ENCODE assay signal across 1 cellular context in the genomic region with DNA sequence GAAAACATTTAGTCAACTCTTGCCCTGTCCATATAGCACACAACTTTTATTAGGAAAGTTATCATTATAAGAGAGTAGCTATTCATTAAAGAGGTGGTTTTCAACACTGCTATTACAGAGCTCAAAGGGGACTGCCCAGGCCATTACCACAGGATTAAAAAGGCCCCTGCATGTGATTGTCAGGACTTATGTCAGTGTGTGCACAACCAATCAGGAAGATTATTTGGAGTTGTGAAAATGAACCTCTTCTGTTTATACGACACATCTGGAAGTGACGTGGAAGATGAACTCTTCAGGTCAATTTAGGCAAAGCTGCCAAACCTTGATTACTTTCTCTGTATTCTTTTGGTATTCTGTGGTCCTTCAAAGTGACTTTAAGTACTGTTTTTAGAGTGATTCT.
A peak's percentile ranks its signal among the peaks of the same experiment; 100 is the strongest.
TF ChIP-seq lines count a peak whose summit lies in the region.

No MANE protein-coding gene starts in this region.

TF ChIP-seq in GM12878, 131 proteins besides CTCF, POLR2A, EP300 and RAD21 (continued from another document):
- TF ChIP-seq, protein P1, sequence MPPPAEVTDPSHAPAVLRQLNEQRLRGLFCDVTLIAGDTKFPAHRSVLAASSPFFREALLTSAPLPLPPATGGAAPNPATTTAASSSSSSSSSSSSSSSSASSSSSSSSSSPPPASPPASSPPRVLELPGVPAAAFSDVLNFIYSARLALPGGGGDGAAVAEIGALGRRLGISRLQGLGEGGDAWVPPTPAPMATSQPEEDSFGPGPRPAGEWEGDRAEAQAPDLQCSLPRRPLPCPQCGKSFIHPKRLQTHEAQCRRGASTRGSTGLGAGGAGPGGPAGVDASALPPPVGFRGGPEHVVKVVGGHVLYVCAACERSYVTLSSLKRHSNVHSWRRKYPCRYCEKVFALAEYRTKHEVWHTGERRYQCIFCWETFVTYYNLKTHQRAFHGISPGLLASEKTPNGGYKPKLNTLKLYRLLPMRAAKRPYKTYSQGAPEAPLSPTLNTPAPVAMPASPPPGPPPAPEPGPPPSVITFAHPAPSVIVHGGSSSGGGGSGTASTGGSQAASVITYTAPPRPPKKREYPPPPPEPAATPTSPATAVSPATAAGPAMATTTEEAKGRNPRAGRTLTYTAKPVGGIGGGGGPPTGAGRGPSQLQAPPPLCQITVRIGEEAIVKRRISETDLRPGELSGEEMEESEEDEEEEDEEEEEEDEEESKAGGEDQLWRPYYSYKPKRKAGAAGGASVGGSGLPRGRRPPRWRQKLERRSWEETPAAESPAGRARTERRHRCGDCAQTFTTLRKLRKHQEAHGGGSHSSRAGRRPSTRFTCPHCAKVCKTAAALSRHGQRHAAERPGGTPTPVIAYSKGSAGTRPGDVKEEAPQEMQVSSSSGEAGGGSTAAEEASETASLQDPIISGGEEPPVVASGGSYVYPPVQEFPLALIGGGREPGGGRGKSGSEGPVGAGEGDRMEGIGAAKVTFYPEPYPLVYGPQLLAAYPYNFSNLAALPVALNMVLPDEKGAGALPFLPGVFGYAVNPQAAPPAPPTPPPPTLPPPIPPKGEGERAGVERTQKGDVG (CRISPR knock-in tag; IDR thresholded peaks at IDR 0.05), result no peak
- TF ChIP-seq CREB1 (IDR thresholded peaks at IDR 0.05; ENCODE audit: low read depth), result 0 out of 2 replicates have a peak, but pooled peaks have one; percentile 54
- TF ChIP-seq, protein P2, sequence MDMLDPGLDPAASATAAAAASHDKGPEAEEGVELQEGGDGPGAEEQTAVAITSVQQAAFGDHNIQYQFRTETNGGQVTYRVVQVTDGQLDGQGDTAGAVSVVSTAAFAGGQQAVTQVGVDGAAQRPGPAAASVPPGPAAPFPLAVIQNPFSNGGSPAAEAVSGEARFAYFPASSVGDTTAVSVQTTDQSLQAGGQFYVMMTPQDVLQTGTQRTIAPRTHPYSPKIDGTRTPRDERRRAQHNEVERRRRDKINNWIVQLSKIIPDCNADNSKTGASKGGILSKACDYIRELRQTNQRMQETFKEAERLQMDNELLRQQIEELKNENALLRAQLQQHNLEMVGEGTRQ (IDR thresholded peaks at IDR 0.05; ENCODE audit: borderline replicate concordance, low read depth, low read length), result no peak
- TF ChIP-seq MTA2 (IDR thresholded peaks at IDR 0.05; ENCODE audit: low read depth), result peak; percentile 61; the same call in 1 of the 2 replicates
- no peak for TF ChIP-seq NFXL1 (IDR thresholded peaks at IDR 0.05; ENCODE audit: borderline replicate concordance)
- peak; percentile 39; the same call in 1 of the 2 replicates for TF ChIP-seq RUNX3 (IDR thresholded peaks at IDR 0.05; ENCODE audit: low read length)
- peak; percentile 32; the same call in 1 of the 2 replicates for TF ChIP-seq ATF7 (IDR thresholded peaks at IDR 0.05; ENCODE audit: low read depth)
- no peak for TF ChIP-seq RFX5 (IDR thresholded peaks at IDR 0.05; ENCODE audit: low read depth, low read length)
- peak; percentile 7 to 38; a peak in 1 of 4 replicates for TF ChIP-seq BHLHE40 (IDR thresholded peaks at IDR 0.05; ENCODE audit: borderline replicate concordance in 1 of 2, low read depth in 2 of 2, low read length in 1 of 2)
- TF ChIP-seq BCL11A (IDR thresholded peaks at IDR 0.05; ENCODE audit: low read depth, low read length), result no peak
- TF ChIP-seq FOXK2 (IDR thresholded peaks at IDR 0.05), result no peak
- TF ChIP-seq, protein P3, sequence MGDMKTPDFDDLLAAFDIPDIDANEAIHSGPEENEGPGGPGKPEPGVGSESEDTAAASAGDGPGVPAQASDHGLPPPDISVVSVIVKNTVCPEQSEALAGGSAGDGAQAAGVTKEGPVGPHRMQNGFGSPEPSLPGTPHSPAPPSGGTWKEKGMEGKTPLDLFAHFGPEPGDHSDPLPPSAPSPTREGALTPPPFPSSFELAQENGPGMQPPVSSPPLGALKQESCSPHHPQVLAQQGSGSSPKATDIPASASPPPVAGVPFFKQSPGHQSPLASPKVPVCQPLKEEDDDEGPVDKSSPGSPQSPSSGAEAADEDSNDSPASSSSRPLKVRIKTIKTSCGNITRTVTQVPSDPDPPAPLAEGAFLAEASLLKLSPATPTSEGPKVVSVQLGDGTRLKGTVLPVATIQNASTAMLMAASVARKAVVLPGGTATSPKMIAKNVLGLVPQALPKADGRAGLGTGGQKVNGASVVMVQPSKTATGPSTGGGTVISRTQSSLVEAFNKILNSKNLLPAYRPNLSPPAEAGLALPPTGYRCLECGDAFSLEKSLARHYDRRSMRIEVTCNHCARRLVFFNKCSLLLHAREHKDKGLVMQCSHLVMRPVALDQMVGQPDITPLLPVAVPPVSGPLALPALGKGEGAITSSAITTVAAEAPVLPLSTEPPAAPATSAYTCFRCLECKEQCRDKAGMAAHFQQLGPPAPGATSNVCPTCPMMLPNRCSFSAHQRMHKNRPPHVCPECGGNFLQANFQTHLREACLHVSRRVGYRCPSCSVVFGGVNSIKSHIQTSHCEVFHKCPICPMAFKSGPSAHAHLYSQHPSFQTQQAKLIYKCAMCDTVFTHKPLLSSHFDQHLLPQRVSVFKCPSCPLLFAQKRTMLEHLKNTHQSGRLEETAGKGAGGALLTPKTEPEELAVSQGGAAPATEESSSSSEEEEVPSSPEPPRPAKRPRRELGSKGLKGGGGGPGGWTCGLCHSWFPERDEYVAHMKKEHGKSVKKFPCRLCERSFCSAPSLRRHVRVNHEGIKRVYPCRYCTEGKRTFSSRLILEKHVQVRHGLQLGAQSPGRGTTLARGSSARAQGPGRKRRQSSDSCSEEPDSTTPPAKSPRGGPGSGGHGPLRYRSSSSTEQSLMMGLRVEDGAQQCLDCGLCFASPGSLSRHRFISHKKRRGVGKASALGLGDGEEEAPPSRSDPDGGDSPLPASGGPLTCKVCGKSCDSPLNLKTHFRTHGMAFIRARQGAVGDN (IDR thresholded peaks at IDR 0.05), result 0 out of 2 replicates have a peak, but pooled peaks have one; percentile 35
TF ChIP-seq in GM12878: peak in this region for 7.
